28 cellular contexts compared by ENCODE assay signal in genomic region chr12:42166501-42166900, GRCh38. TPM values are rescaled to one million over a fixed set of nuclear protein-coding genes. Genes with fewer than 3 reads are reported as not detected.
DNase-seq lines count a peak whose midpoint lies in the region; ATAC-seq and TF ChIP-seq lines count a peak whose summit lies in the region.
"Had no signal": no experiment of that assay in that cellular context is flagged by ENCODE, and none has a peak within 500 bp of the region (broad histone marks: within the 10 kb centered on the region; RNA-seq: fewer than 3 reads in every experiment).

No MANE protein-coding gene starts in this region.

- TF ChIP-seq CTCF in Peyer's patch (IDR thresholded peaks at IDR 0.05): no peak

- H3K27ac Mint-ChIP-seq in activated naive CD8-positive, alpha-beta T cell: peak overlapping the region; percentile 50
- H3K27ac Mint-ChIP-seq in activated naive CD8-positive, alpha-beta T cell treated with anti-CD3 and anti-CD28 coated beads for 36 hours: no peak overlapping the region
- H3K27ac Mint-ChIP-seq: WTC11 had no signal

- peaks cover 0 to under 1% (median 0%) of the 10 kb centered on the region in 3 donors for H3K36me3 ChIP-seq in Peyer's patch

- H3K9me3 ChIP-seq in Peyer's patch: no peaks in the 10 kb centered on the region
- H3K9me3 ChIP-seq: A549, Caco-2, lower lobe of right lung, mucosa of descending colon, tibial nerve had no signal

- no peak overlapping the region for H3K27ac ChIP-seq in Peyer's patch
- H3K27ac ChIP-seq: A549; BLaER1 treated with 17β-estradiol and CSF1 and Interleukin-3, amounts not matched to agents 10 nM and 100 nM; lower lobe of right lung; tibial nerve had no signal

- DNase-seq in activated naive CD8-positive, alpha-beta T cell treated with anti-CD3 and anti-CD28 coated beads for 36 hours: no peak
- DNase-seq in LHCN-M2 (ENCODE audit: low read depth) (peak; percentile 36), fibroblast of peridontal ligament (ENCODE audit: extremely low read depth) (peak; percentile 68), COLO668 (lab: John Stamatoyannopoulos, UW; ENCODE audit: unreplicated experiment) (no peak), Peyer's patch (no peak)
- no peak for DNase-seq in stimulated activated CD4-positive, alpha-beta T cell treated with anti-CD3 and anti-CD28 coated beads, Interleukin-4, amount 100 ng/mL, for 1 hour
- DNase-seq: activated naive CD4-positive, alpha-beta T cell treated with anti-CD3 and anti-CD28 coated beads, Interleukin-2, amount 50 U/mL, for 16 hours; Caco-2; DMS79 treated with DMSO at 0.1 percent for 48 hours; H7; kidney glomerular epithelial cell; lower lobe of right lung; mucosa of descending colon; NCI-H1105 treated with DMSO at 0.1 percent for 48 hours; NCI-H1930; NCI-H524 treated with DMSO at 0.1 percent for 48 hours; PC-3; Right ventricle myocardium superior; small intestine had no signal

- no peak overlapping the region for H3K4me3 ChIP-seq in Peyer's patch
- H3K4me3 ChIP-seq: A549; BLaER1 treated with 17β-estradiol and CSF1 and Interleukin-3, amounts not matched to agents 10 nM and 100 nM; GM12878; lower lobe of right lung; mucosa of descending colon; tibial nerve had no signal

- no peaks in the 10 kb centered on the region for H3K9me3 Mint-ChIP-seq in activated naive CD8-positive, alpha-beta T cell (ENCODE audit: low read depth)
- H3K9me3 Mint-ChIP-seq in activated naive CD8-positive, alpha-beta T cell treated with anti-CD3 and anti-CD28 coated beads for 36 hours: no peaks in the 10 kb centered on the region
- H3K9me3 Mint-ChIP-seq: central memory CD8-positive, alpha-beta T cell; natural killer cell treated with Interleukin-12 subunit alpha and Interleukin-12 subunit beta and Interleukin-15 and Interleukin-18, amount 100 ng/mL, for 72 hours; WTC11 had no signal

- H3K36me3 Mint-ChIP-seq in activated naive CD8-positive, alpha-beta T cell: peaks cover 11% of the 10 kb centered on the region
- H3K36me3 Mint-ChIP-seq in activated naive CD8-positive, alpha-beta T cell treated with anti-CD3 and anti-CD28 coated beads for 36 hours: peaks cover 25% of the 10 kb centered on the region
- H3K36me3 Mint-ChIP-seq: WTC11 had no signal

- peaks cover 0 to 4% (median 0%) of the 10 kb centered on the region in 4 donors for H3K4me1 ChIP-seq in Peyer's patch
- H3K4me1 ChIP-seq: lower lobe of right lung had no signal

- no peaks in the 10 kb centered on the region for H3K27me3 Mint-ChIP-seq in activated naive CD8-positive, alpha-beta T cell
- H3K27me3 Mint-ChIP-seq in activated naive CD8-positive, alpha-beta T cell treated with anti-CD3 and anti-CD28 coated beads for 36 hours: no peaks in the 10 kb centered on the region
- H3K27me3 Mint-ChIP-seq: central memory CD8-positive, alpha-beta T cell; natural killer cell treated with Interleukin-12 subunit alpha and Interleukin-12 subunit beta and Interleukin-15 and Interleukin-18, amount 100 ng/mL, for 72 hours had no signal

- no peak overlapping the region for H3K4me3 Mint-ChIP-seq in activated naive CD8-positive, alpha-beta T cell
- H3K4me3 Mint-ChIP-seq in activated naive CD8-positive, alpha-beta T cell treated with anti-CD3 and anti-CD28 coated beads for 36 hours: no peak overlapping the region
- H3K4me3 Mint-ChIP-seq: central memory CD8-positive, alpha-beta T cell; natural killer cell treated with Interleukin-12 subunit alpha and Interleukin-12 subunit beta and Interleukin-15 and Interleukin-18, amount 100 ng/mL, for 72 hours; WTC11 had no signal

- H3K27me3 ChIP-seq in Peyer's patch: no peaks in the 10 kb centered on the region
- H3K27me3 ChIP-seq: BLaER1 treated with 17β-estradiol and CSF1 and Interleukin-3, amounts not matched to agents 10 nM and 100 nM; tibial nerve had no signal

- no peak for TF ChIP-seq POLR2A in Peyer's patch (IDR thresholded peaks at IDR 0.05)

- H3K4me1 Mint-ChIP-seq in activated naive CD8-positive, alpha-beta T cell (ENCODE audit: low read depth): peaks cover 27% of the 10 kb centered on the region
- H3K4me1 Mint-ChIP-seq in activated naive CD8-positive, alpha-beta T cell treated with anti-CD3 and anti-CD28 coated beads for 36 hours: peaks cover 14% of the 10 kb centered on the region

- no peak for ATAC-seq in GM21825 (IDR thresholded peaks at IDR 0.05; ENCODE audit: unreplicated experiment)
- ATAC-seq: A549; GM12878; lower lobe of right lung; mucosa of descending colon; natural killer cell treated with Interleukin-12 subunit alpha and Interleukin-12 subunit beta and Interleukin-15 and Interleukin-18, amount 100 ng/mL, for 72 hours; PC-3; WTC11 had no signal

RNA-seq across cellular contexts. Expression of gene GXYLT1, which starts 21.8 kb away (rescaled TPM):
- 1 to 10 TPM; 7.0 to 7.1 TPM for total RNA-seq in activated naive CD8-positive, alpha-beta T cell treated with anti-CD3 and anti-CD28 coated beads for 36 hours
- total RNA-seq in LHCN-M2 (2014; rRNA removed) (19.2 and 19.8 TPM in 2 replicates), Peyer's patch (10 to 100 TPM in 2 of 4 donors, 1 to 10 TPM in 2; 7.4 to 14.7 (median 10.7) TPM)
- 4.5 TPM for polyA plus RNA-seq in LHCN-M2 (2012)

Comparison
In these comparisons a context has a peak if more than half of its experiments do, and no peak if none do; other contexts are left out.
1. DNase-seq: peak in LHCN-M2 (single experiment) and fibroblast of peridontal ligament (single experiment); none in activated naive CD8-positive, alpha-beta T cell treated with anti-CD3 and anti-CD28 coated beads for 36 hours (single experiment), stimulated activated CD4-positive, alpha-beta T cell treated with anti-CD3 and anti-CD28 coated beads, Interleukin-4, amount 100 ng/mL, for 1 hour (single experiment), COLO668 (single experiment) and Peyer's patch (0 of 3).